Comparison of ENCODE assay signal across 1 cellular context in genomic region chr6:33313709-33314514, GRCh38.
A peak's percentile ranks its signal among the peaks of the same experiment; 100 is the strongest.
TF ChIP-seq lines count a peak whose summit lies in the region.

Gene TAPBP (minus strand): TSS chr6:33314078. CDS start chr6:33314041, 37 bp downstream.

TF ChIP-seq in HEK293, 187 proteins besides CTCF, POLR2A, EP300 and RAD21 (continued from another document and continues in another):
- no peak for TF ChIP-seq ZNF26 (tag by site-specific recombination; IDR thresholded peaks at IDR 0.05)
- no peak for TF ChIP-seq ZNF112 (tag by site-specific recombination; IDR thresholded peaks at IDR 0.05)
- no peak for TF ChIP-seq ZNF148 (tag by site-specific recombination; IDR thresholded peaks at IDR 0.05; ENCODE audit: borderline replicate concordance)
- TF ChIP-seq HOXA7 (CRISPR knock-in tag; IDR thresholded peaks at IDR 0.05; ENCODE audit: borderline replicate concordance) = no peak
- no peak for TF ChIP-seq RBAK (tag by site-specific recombination; IDR thresholded peaks at IDR 0.05)
- peak; percentile 38; the same call in 1 of the 2 replicates for TF ChIP-seq ZBTB10 (tag by site-specific recombination; IDR thresholded peaks at IDR 0.05)
- TF ChIP-seq ZSCAN30 (tag by site-specific recombination; IDR thresholded peaks at IDR 0.05) = no peak
- no peak for TF ChIP-seq ZNF184 (tag by site-specific recombination; IDR thresholded peaks at IDR 0.05)
- no peak for TF ChIP-seq ATF2 (tag by site-specific recombination; IDR thresholded peaks at IDR 0.05; ENCODE audit: low read depth)
- TF ChIP-seq SCRT2 (tag by site-specific recombination; IDR thresholded peaks at IDR 0.05) = no peak
- no peak for TF ChIP-seq ZNF664 (tag by site-specific recombination; IDR thresholded peaks at IDR 0.05)
- TF ChIP-seq ELK4 (IDR thresholded peaks at IDR 0.05; ENCODE audit: borderline replicate concordance, low read depth, low read length) = no peak
- no peak for TF ChIP-seq ZNF16 (tag by site-specific recombination; IDR thresholded peaks at IDR 0.05; ENCODE audit: low read depth)
- TF ChIP-seq IKZF3 (tag by site-specific recombination; IDR thresholded peaks at IDR 0.05) = no peak
- peak; percentile 46 for TF ChIP-seq SP2 (tag by site-specific recombination; IDR thresholded peaks at IDR 0.05)
- no peak for TF ChIP-seq ZNF645 (tag by site-specific recombination; IDR thresholded peaks at IDR 0.05)
- no peak for TF ChIP-seq ZNF518A (tag by site-specific recombination; conservative IDR thresholded peaks at IDR 0.05; ENCODE audit: low read depth)
- no peak for TF ChIP-seq ZNF530 (tag by site-specific recombination; IDR thresholded peaks at IDR 0.05; ENCODE audit: low read depth)
- no peak for TF ChIP-seq ZNF416 (tag by site-specific recombination; IDR thresholded peaks at IDR 0.05)
- peak; percentile 24; the same call in 1 of the 2 replicates for TF ChIP-seq ZFP69B (tag by site-specific recombination; IDR thresholded peaks at IDR 0.05)
- TF ChIP-seq ZNF660 (tag by site-specific recombination; IDR thresholded peaks at IDR 0.05) = no peak
- TF ChIP-seq ZNF10 (tag by site-specific recombination; IDR thresholded peaks at IDR 0.05) = peak; percentile 73
- no peak for TF ChIP-seq ZSCAN16 (tag by site-specific recombination; IDR thresholded peaks at IDR 0.05)
- no peak for TF ChIP-seq ZNF621 (tag by site-specific recombination; IDR thresholded peaks at IDR 0.05)
- TF ChIP-seq ZNF707 (tag by site-specific recombination; IDR thresholded peaks at IDR 0.05) = no peak
- no peak for TF ChIP-seq ZNF658 (tag by site-specific recombination; IDR thresholded peaks at IDR 0.05)
- TF ChIP-seq ZNF529 (tag by site-specific recombination; IDR thresholded peaks at IDR 0.05; ENCODE audit: insufficient replicate concordance) = no peak
- no peak for TF ChIP-seq ZNF114 (tag by site-specific recombination; IDR thresholded peaks at IDR 0.05)
- no peak for TF ChIP-seq ZNF626 (tag by site-specific recombination; IDR thresholded peaks at IDR 0.05)
- no peak for TF ChIP-seq ZNF266 (tag by site-specific recombination; IDR thresholded peaks at IDR 0.05; ENCODE audit: low read depth)
- TF ChIP-seq TSHZ1 (tag by site-specific recombination; IDR thresholded peaks at IDR 0.05; ENCODE audit: borderline replicate concordance) = no peak
- no peak for TF ChIP-seq FEZF1 (tag by site-specific recombination; IDR thresholded peaks at IDR 0.05)
- TF ChIP-seq ZNF639 (tag by site-specific recombination; IDR thresholded peaks at IDR 0.05) = no peak
- no peak for TF ChIP-seq ZNF121 (tag by site-specific recombination; IDR thresholded peaks at IDR 0.05)
